ENCODE assay signal across 15 cellular contexts in the genomic region with DNA sequence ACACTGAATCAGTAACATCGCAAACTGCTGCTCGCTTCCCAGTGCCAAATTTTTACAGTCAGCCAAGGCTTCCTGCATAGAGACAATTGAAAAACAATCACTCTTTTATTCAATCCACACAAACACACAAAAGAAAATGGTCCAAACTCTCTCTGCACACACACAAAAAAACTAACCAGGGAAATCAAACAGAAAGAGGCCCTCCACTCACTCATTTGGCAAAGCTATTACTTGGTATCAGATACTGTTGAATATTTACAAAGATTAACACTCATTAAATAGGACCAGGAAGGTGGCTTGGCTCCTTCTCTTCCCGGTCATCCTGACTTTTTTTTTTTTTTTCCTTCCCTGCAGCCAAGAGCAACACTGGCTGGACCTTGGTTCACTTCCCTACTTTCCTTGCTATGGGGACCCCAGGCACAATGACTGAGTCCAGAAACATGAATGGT.
DNase-seq lines count a peak whose midpoint lies in the region; ATAC-seq and TF ChIP-seq lines count a peak whose summit lies in the region.
"Had no signal": no experiment of that assay in that cellular context is flagged by ENCODE, and none has a peak within 500 bp of the region (broad histone marks: within the 10 kb centered on the region; RNA-seq: fewer than 3 reads in every experiment).

No MANE protein-coding gene starts in this region.

- no peak overlapping the region for H3K4me3 ChIP-seq in body of pancreas
- H3K4me3 ChIP-seq in MG63: no peak overlapping the region
- H3K4me3 ChIP-seq: BLaER1, ovary, SK-N-MC had no signal

- no peak for TF ChIP-seq POLR2A in body of pancreas (IDR thresholded peaks at IDR 0.05)

- H3K9me3 ChIP-seq in body of pancreas (no peaks in the 10 kb centered on the region), MG63 (no peaks in the 10 kb centered on the region)
- H3K9me3 ChIP-seq: BLaER1, ovary had no signal

- H3K27ac ChIP-seq in body of pancreas (peak overlapping the region in 3 of 4 donors; percentile 60 to 72 (median 67)), substantia nigra (ENCODE audit: low read depth, low read length, poor library complexity, severe bottlenecking) (peak overlapping the region; percentile 85)
- H3K27ac ChIP-seq: BLaER1, KMS-11, SK-N-MC had no signal

- 26 to 40% methylated on average over 3 of the region's 3 CpGs for WGBS in body of pancreas, 2 donors

- H3K4me1 ChIP-seq in body of pancreas: peaks cover 30% of the 10 kb centered on the region
- H3K4me1 ChIP-seq: BLaER1 had no signal

- no peak for TF ChIP-seq CTCF in body of pancreas (IDR thresholded peaks at IDR 0.05)

- H3K36me3 ChIP-seq in body of pancreas (replicated peaks in 1 of 2; ENCODE audit: insufficient read depth in 1 of 2, low read depth in 2 of 2): no peaks in the 10 kb centered on the region
- no peaks in the 10 kb centered on the region for H3K36me3 ChIP-seq in MG63
- H3K36me3 ChIP-seq: BLaER1, ovary had no signal

- ATAC-seq in body of pancreas: peak; percentile 55
- ATAC-seq in HG02763 (IDR thresholded peaks at IDR 0.05; ENCODE audit: unreplicated experiment): no peak
- ATAC-seq in HG03354 (IDR thresholded peaks at IDR 0.05; ENCODE audit: poor library complexity, severe bottlenecking, unreplicated experiment): no peak
- ATAC-seq: activated naive CD8-positive, alpha-beta T cell treated with anti-CD3 and anti-CD28 coated beads, Interleukin-2, amount 50 U/mL, for 24 hours had no signal

- intact Hi-C loops in body of pancreas (cut with DNase I): loop anchor here (5.0 kb wide), 1 partner anchor 79 kb away; no protein-coding TSS in a partner anchor

- H3K27me3 ChIP-seq in body of pancreas (no peaks in the 10 kb centered on the region), MG63 (no peaks in the 10 kb centered on the region)
- H3K27me3 ChIP-seq: BLaER1, ovary had no signal

- DNase-seq in NCI-H146 (lab: John Stamatoyannopoulos, UW): peak; percentile 36
- no peak for DNase-seq in body of pancreas
- peak; percentile 73 for DNase-seq in medulla oblongata (ENCODE audit: extremely low spot score)
- DNase-seq in substantia nigra (lab: John Stamatoyannopoulos, UW): peak in 5 of 49 donors; percentile 4 to 45 (median 19)
- no peak for DNase-seq in MG63
- DNase-seq: activated CD4-positive, alpha-beta memory T cell treated with anti-CD3 and anti-CD28 coated beads, Interleukin-2, amount 10 ng/mL, durations not matched to agents 7 days and 5 days; activated naive CD8-positive, alpha-beta T cell treated with anti-CD3 and anti-CD28 coated beads, Interleukin-2, amount 50 U/mL, for 24 hours; islet precursor cell; NCI-H345; ovary had no signal

Comparison
In these comparisons a context has a peak if more than half of its experiments do, and no peak if none do; other contexts are left out.
1. DNase-seq: peak in NCI-H146 (single experiment) and medulla oblongata (single experiment); none in body of pancreas (0 of 4) and MG63 (single experiment).